In genomic region chr7:139570119-139570518, GRCh38 we compare ENCODE assay signal across 1 cellular context.
TF ChIP-seq lines count a peak whose summit lies in the region.

No MANE protein-coding gene starts in this region.

TF ChIP-seq in WTC11, 78 proteins besides CTCF, POLR2A, EP300 and RAD21 (continued from another document):
- TF ChIP-seq E2F4 (CRISPR knock-in tag; IDR thresholded peaks at IDR 0.05; ENCODE audit: borderline replicate concordance, low read depth) (no peak), FOXP1 (CRISPR knock-in tag; IDR thresholded peaks at IDR 0.05; ENCODE audit: borderline replicate concordance) (no peak), FOXP4 (CRISPR knock-in tag; IDR thresholded peaks at IDR 0.05) (no peak), OVOL2 (CRISPR knock-in tag; IDR thresholded peaks at IDR 0.05; ENCODE audit: borderline replicate concordance) (no peak), USF2 (CRISPR knock-in tag; IDR thresholded peaks at IDR 0.05) (no peak), TP53 (CRISPR knock-in tag; IDR thresholded peaks at IDR 0.05) (no peak), HMGA2 (CRISPR knock-in tag; IDR thresholded peaks at IDR 0.05) (no peak), NFYB (CRISPR knock-in tag; conservative IDR thresholded peaks at IDR 0.05; ENCODE audit: low read depth) (no peak)
